In the genomic region with DNA sequence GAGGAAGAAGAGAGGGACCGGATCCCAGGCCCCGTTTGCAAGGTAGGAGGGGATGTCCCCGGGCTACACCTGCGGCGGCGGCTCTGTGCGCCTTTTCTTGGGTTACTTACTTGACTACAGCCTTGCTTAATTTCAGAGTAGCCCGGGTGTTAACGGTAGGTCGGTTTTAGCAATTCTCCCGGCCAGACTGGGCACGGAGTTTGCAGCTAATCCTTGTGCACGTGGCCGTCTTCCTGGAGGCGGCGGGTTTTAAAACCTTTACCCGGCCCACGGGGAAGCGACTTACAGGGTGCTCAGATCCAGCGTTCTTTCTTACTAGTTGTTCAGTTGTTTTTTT, we compare ENCODE assay signal across 1 cellular context.
TF ChIP-seq lines count a peak whose summit lies in the region.

No MANE protein-coding gene starts in this region.

TF ChIP-seq in K562, 482 proteins besides CTCF, POLR2A, EP300 and RAD21 (continued from another document and continues in another):
- TF ChIP-seq CCNT2 (IDR thresholded peaks at IDR 0.05; ENCODE audit: borderline replicate concordance, extremely low read depth, insufficient read length, low read depth, low read length): no peak
- no peak for TF ChIP-seq OTX1 (CRISPR knock-in tag; IDR thresholded peaks at IDR 0.05)
- TF ChIP-seq MYBL2 (IDR thresholded peaks at IDR 0.05; ENCODE audit: low read depth): no peak
- TF ChIP-seq MYBL2 (CRISPR knock-in tag; IDR thresholded peaks at IDR 0.05; ENCODE audit: borderline replicate concordance): no peak
- TF ChIP-seq ZNF551 (CRISPR knock-in tag; IDR thresholded peaks at IDR 0.05): no peak
- TF ChIP-seq EP400 (IDR thresholded peaks at IDR 0.05): 0 out of 2 replicates have a peak, but pooled peaks have one; percentile 6
- TF ChIP-seq POLR2H (tag; IDR thresholded peaks at IDR 0.05; ENCODE audit: low read depth): no peak
- TF ChIP-seq, protein P1, sequence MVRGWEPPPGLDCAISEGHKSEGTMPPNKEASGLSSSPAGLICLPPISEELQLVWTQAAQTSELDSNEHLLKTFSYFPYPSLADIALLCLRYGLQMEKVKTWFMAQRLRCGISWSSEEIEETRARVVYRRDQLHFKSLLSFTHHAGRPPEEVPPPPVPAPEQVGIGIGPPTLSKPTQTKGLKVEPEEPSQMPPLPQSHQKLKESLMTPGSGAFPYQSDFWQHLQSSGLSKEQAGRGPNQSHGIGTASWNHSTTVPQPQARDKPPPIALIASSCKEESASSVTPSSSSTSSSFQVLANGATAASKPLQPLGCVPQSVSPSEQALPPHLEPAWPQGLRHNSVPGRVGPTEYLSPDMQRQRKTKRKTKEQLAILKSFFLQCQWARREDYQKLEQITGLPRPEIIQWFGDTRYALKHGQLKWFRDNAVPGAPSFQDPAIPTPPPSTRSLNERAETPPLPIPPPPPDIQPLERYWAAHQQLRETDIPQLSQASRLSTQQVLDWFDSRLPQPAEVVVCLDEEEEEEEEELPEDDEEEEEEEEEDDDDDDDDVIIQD (CRISPR knock-in tag; IDR thresholded peaks at IDR 0.05): no peak
- TF ChIP-seq CCAR2 (IDR thresholded peaks at IDR 0.05; ENCODE audit: low read depth, low read length): no peak
- TF ChIP-seq RFX5 (IDR thresholded peaks at IDR 0.05; ENCODE audit: low read depth, low read length): no peak
- no peak for TF ChIP-seq NONO (IDR thresholded peaks at IDR 0.05; ENCODE audit: low read depth in 2 of 2, low read length in 1 of 2)
- TF ChIP-seq KAT8 (IDR thresholded peaks at IDR 0.05; ENCODE audit: low read depth): no peak
- no peak for TF ChIP-seq MAZ (CRISPR knock-in tag; conservative IDR thresholded peaks at IDR 0.05 in 1 of 2, IDR thresholded peaks at IDR 0.05 in 1 of 2)
- TF ChIP-seq CSDE1 (IDR thresholded peaks at IDR 0.05): no peak
- TF ChIP-seq NEUROD1 (IDR thresholded peaks at IDR 0.05; ENCODE audit: borderline replicate concordance, low read depth, low read length, partially characterized antibody): no peak
- TF ChIP-seq PTBP1 (IDR thresholded peaks at IDR 0.05; ENCODE audit: low read depth, low read length): no peak
- TF ChIP-seq, protein P2, sequence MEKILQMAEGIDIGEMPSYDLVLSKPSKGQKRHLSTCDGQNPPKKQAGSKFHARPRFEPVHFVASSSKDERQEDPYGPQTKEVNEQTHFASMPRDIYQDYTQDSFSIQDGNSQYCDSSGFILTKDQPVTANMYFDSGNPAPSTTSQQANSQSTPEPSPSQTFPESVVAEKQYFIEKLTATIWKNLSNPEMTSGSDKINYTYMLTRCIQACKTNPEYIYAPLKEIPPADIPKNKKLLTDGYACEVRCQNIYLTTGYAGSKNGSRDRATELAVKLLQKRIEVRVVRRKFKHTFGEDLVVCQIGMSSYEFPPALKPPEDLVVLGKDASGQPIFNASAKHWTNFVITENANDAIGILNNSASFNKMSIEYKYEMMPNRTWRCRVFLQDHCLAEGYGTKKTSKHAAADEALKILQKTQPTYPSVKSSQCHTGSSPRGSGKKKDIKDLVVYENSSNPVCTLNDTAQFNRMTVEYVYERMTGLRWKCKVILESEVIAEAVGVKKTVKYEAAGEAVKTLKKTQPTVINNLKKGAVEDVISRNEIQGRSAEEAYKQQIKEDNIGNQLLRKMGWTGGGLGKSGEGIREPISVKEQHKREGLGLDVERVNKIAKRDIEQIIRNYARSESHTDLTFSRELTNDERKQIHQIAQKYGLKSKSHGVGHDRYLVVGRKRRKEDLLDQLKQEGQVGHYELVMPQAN (IDR thresholded peaks at IDR 0.05; ENCODE audit: borderline replicate concordance): peak; percentile 63; the same call in 1 of the 2 replicates
- no peak for TF ChIP-seq MAFG (tag; conservative IDR thresholded peaks at IDR 0.05)
- no peak for TF ChIP-seq HNRNPK (IDR thresholded peaks at IDR 0.05; ENCODE audit: low read depth, low read length, poor library complexity, severe bottlenecking)
- TF ChIP-seq, protein P3, sequence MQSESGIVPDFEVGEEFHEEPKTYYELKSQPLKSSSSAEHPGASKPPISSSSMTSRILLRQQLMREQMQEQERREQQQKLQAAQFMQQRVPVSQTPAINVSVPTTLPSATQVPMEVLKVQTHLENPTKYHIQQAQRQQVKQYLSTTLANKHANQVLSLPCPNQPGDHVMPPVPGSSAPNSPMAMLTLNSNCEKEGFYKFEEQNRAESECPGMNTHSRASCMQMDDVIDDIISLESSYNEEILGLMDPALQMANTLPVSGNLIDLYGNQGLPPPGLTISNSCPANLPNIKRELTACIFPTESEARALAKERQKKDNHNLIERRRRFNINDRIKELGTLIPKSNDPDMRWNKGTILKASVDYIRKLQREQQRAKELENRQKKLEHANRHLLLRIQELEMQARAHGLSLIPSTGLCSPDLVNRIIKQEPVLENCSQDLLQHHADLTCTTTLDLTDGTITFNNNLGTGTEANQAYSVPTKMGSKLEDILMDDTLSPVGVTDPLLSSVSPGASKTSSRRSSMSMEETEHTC (IDR thresholded peaks at IDR 0.05): 0 out of 2 replicates have a peak, but pooled peaks have one; percentile 1
- TF ChIP-seq, protein P4, sequence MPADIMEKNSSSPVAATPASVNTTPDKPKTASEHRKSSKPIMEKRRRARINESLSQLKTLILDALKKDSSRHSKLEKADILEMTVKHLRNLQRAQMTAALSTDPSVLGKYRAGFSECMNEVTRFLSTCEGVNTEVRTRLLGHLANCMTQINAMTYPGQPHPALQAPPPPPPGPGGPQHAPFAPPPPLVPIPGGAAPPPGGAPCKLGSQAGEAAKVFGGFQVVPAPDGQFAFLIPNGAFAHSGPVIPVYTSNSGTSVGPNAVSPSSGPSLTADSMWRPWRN (IDR thresholded peaks at IDR 0.05; ENCODE audit: low read depth): no peak
- TF ChIP-seq, protein P5, sequence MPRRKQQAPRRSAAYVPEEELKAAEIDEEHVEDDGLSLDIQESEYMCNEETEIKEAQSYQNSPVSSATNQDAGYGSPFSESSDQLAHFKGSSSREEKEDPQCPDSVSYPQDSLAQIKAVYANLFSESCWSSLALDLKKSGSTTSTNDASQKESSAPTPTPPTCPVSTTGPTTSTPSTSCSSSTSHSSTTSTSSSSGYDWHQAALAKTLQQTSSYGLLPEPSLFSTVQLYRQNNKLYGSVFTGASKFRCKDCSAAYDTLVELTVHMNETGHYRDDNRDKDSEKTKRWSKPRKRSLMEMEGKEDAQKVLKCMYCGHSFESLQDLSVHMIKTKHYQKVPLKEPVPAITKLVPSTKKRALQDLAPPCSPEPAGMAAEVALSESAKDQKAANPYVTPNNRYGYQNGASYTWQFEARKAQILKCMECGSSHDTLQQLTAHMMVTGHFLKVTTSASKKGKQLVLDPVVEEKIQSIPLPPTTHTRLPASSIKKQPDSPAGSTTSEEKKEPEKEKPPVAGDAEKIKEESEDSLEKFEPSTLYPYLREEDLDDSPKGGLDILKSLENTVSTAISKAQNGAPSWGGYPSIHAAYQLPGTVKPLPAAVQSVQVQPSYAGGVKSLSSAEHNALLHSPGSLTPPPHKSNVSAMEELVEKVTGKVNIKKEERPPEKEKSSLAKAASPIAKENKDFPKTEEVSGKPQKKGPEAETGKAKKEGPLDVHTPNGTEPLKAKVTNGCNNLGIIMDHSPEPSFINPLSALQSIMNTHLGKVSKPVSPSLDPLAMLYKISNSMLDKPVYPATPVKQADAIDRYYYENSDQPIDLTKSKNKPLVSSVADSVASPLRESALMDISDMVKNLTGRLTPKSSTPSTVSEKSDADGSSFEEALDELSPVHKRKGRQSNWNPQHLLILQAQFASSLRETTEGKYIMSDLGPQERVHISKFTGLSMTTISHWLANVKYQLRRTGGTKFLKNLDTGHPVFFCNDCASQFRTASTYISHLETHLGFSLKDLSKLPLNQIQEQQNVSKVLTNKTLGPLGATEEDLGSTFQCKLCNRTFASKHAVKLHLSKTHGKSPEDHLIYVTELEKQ (CRISPR knock-in tag; IDR thresholded peaks at IDR 0.05): no peak
- no peak for TF ChIP-seq HNRNPH1 (optimal IDR thresholded peaks at IDR 0.05; ENCODE audit: low read depth, low read length)
- no peak for TF ChIP-seq ZNF717 (CRISPR knock-in tag; IDR thresholded peaks at IDR 0.05)
- TF ChIP-seq POLR2AphosphoS5 (IDR thresholded peaks at IDR 0.05; ENCODE audit: control insufficient read depth, insufficient read depth, low read depth, low read length): no peak
- no peak for TF ChIP-seq ZNF586 (CRISPR knock-in tag; conservative IDR thresholded peaks at IDR 0.05)
- no peak for TF ChIP-seq ZSCAN29 (IDR thresholded peaks at IDR 0.05)
- TF ChIP-seq MEF2A (IDR thresholded peaks at IDR 0.05; ENCODE audit: control insufficient read depth, low read depth, low read length): no peak
- no peak for TF ChIP-seq CBX2 (IDR thresholded peaks at IDR 0.05; ENCODE audit: insufficient read depth, low read length, poor library complexity, severe bottlenecking)
- TF ChIP-seq TAF9B (IDR thresholded peaks at IDR 0.05; ENCODE audit: partially characterized antibody): no peak
- TF ChIP-seq, protein P6, sequence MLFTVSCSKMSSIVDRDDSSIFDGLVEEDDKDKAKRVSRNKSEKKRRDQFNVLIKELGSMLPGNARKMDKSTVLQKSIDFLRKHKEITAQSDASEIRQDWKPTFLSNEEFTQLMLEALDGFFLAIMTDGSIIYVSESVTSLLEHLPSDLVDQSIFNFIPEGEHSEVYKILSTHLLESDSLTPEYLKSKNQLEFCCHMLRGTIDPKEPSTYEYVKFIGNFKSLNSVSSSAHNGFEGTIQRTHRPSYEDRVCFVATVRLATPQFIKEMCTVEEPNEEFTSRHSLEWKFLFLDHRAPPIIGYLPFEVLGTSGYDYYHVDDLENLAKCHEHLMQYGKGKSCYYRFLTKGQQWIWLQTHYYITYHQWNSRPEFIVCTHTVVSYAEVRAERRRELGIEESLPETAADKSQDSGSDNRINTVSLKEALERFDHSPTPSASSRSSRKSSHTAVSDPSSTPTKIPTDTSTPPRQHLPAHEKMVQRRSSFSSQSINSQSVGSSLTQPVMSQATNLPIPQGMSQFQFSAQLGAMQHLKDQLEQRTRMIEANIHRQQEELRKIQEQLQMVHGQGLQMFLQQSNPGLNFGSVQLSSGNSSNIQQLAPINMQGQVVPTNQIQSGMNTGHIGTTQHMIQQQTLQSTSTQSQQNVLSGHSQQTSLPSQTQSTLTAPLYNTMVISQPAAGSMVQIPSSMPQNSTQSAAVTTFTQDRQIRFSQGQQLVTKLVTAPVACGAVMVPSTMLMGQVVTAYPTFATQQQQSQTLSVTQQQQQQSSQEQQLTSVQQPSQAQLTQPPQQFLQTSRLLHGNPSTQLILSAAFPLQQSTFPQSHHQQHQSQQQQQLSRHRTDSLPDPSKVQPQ (CRISPR knock-in tag; IDR thresholded peaks at IDR 0.05; ENCODE audit: borderline replicate concordance): no peak
- TF ChIP-seq, protein P7, sequence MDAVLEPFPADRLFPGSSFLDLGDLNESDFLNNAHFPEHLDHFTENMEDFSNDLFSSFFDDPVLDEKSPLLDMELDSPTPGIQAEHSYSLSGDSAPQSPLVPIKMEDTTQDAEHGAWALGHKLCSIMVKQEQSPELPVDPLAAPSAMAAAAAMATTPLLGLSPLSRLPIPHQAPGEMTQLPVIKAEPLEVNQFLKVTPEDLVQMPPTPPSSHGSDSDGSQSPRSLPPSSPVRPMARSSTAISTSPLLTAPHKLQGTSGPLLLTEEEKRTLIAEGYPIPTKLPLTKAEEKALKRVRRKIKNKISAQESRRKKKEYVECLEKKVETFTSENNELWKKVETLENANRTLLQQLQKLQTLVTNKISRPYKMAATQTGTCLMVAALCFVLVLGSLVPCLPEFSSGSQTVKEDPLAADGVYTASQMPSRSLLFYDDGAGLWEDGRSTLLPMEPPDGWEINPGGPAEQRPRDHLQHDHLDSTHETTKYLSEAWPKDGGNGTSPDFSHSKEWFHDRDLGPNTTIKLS (IDR thresholded peaks at IDR 0.05; ENCODE audit: borderline replicate concordance, low read depth): no peak
- TF ChIP-seq NUFIP1 (IDR thresholded peaks at IDR 0.05; ENCODE audit: partially characterized antibody): no peak
- no peak for TF ChIP-seq GABPB1 (CRISPR knock-in tag; IDR thresholded peaks at IDR 0.05)
- no peak for TF ChIP-seq CBX5 (IDR thresholded peaks at IDR 0.05; ENCODE audit: borderline replicate concordance, low read depth)
- no peak for TF ChIP-seq CBX3 (IDR thresholded peaks at IDR 0.05; ENCODE audit: borderline replicate concordance in 1 of 2, low read length in 2 of 2)
- TF ChIP-seq, protein P8, sequence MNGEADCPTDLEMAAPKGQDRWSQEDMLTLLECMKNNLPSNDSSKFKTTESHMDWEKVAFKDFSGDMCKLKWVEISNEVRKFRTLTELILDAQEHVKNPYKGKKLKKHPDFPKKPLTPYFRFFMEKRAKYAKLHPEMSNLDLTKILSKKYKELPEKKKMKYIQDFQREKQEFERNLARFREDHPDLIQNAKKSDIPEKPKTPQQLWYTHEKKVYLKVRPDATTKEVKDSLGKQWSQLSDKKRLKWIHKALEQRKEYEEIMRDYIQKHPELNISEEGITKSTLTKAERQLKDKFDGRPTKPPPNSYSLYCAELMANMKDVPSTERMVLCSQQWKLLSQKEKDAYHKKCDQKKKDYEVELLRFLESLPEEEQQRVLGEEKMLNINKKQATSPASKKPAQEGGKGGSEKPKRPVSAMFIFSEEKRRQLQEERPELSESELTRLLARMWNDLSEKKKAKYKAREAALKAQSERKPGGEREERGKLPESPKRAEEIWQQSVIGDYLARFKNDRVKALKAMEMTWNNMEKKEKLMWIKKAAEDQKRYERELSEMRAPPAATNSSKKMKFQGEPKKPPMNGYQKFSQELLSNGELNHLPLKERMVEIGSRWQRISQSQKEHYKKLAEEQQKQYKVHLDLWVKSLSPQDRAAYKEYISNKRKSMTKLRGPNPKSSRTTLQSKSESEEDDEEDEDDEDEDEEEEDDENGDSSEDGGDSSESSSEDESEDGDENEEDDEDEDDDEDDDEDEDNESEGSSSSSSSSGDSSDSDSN (IDR thresholded peaks at IDR 0.05; ENCODE audit: borderline replicate concordance in 1 of 2, low read depth in 2 of 2, low read length in 2 of 2): no peak
- TF ChIP-seq, protein P9, sequence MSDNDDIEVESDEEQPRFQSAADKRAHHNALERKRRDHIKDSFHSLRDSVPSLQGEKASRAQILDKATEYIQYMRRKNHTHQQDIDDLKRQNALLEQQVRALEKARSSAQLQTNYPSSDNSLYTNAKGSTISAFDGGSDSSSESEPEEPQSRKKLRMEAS (CRISPR knock-in tag; IDR thresholded peaks at IDR 0.05): 0 out of 2 replicates have a peak, but pooled peaks have one; percentile 5
- TF ChIP-seq SAP30 (IDR thresholded peaks at IDR 0.05; ENCODE audit: borderline replicate concordance, insufficient read depth, low read depth, low read length, poor library complexity, severe bottlenecking): peak; percentile 19
- no peak for TF ChIP-seq BRF1 (IDR thresholded peaks at IDR 0.05; ENCODE audit: borderline replicate concordance, extremely low read depth, insufficient read length)
- peak; percentile 11 for TF ChIP-seq SMAD1 (IDR thresholded peaks at IDR 0.05; ENCODE audit: low read depth, low read length, partially characterized antibody)
- TF ChIP-seq, protein P10, sequence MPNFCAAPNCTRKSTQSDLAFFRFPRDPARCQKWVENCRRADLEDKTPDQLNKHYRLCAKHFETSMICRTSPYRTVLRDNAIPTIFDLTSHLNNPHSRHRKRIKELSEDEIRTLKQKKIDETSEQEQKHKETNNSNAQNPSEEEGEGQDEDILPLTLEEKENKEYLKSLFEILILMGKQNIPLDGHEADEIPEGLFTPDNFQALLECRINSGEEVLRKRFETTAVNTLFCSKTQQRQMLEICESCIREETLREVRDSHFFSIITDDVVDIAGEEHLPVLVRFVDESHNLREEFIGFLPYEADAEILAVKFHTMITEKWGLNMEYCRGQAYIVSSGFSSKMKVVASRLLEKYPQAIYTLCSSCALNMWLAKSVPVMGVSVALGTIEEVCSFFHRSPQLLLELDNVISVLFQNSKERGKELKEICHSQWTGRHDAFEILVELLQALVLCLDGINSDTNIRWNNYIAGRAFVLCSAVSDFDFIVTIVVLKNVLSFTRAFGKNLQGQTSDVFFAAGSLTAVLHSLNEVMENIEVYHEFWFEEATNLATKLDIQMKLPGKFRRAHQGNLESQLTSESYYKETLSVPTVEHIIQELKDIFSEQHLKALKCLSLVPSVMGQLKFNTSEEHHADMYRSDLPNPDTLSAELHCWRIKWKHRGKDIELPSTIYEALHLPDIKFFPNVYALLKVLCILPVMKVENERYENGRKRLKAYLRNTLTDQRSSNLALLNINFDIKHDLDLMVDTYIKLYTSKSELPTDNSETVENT (CRISPR knock-in tag; IDR thresholded peaks at IDR 0.05): no peak
- TF ChIP-seq PHB (CRISPR knock-in tag; IDR thresholded peaks at IDR 0.05): no peak
